33 cellular contexts compared by ENCODE assay signal in the genomic region with DNA sequence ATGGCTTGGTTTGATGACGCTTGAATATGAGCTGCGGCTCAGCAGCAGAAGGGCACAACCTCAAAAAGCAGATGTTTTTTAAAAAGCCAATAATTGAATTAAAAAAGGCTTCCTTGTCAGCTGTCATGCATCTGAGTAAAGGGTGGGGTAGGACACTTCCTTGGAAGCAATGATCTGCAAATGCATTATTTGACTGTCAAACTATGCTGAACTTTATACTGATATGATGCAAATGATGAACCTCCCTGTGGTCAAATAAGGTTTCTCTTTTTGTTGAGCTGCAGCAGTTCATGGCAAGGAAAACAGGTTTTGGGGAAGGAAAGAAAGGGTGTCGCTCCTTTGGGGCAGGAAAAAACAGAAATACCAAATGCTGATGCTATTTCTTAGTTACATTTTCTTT. TPM values are rescaled to one million over a fixed set of nuclear protein-coding genes. Genes with fewer than 3 reads are reported as not detected.
DNase-seq lines count a peak whose midpoint lies in the region; ATAC-seq and TF ChIP-seq lines count a peak whose summit lies in the region.
"Had no signal": no experiment of that assay in that cellular context is flagged by ENCODE, and none has a peak within 500 bp of the region (broad histone marks: within the 10 kb centered on the region; RNA-seq: fewer than 3 reads in every experiment).

No MANE protein-coding gene starts in this region.

- H3K27me3 ChIP-seq in neural progenitor cell, result no peaks in the 10 kb centered on the region
- H3K27me3 ChIP-seq: dorsolateral prefrontal cortex, esophagus squamous epithelium, testis had no signal

- H3K9me3 Mint-ChIP-seq in T-helper 2 cell treated with Interferon-gamma antibody and Interleukin-4, amounts not matched to agents 5 μg/mL and 100 μg/mL, for 36 hours, result no peaks in the 10 kb centered on the region
- H3K9me3 Mint-ChIP-seq in activated B cell treated with CpG ODN at 0.5 μM for 24 hours (no peaks in the 10 kb centered on the region), neural progenitor cell (no peaks in the 10 kb centered on the region)
- H3K9me3 Mint-ChIP-seq in stimulated activated naive B cell treated with anti-CD40 and anti-IgM and Interleukin-4, amounts not matched to agents 10 μg/mL and 1 μg/mL and 100 μg/mL, for 72 hours, result no peaks in the 10 kb centered on the region
- H3K9me3 Mint-ChIP-seq: activated CD4-positive, alpha-beta memory T cell treated with anti-CD3 and anti-CD28 coated beads, Interleukin-2, amount 10 ng/mL, durations not matched to agents 7 days and 5 days; brain; H9; neural crest cell; stimulated activated naive CD8-positive, alpha-beta T cell treated with anti-CD3 and anti-CD28 coated beads, Interleukin-15, Interleukin-2, amounts not matched to agents 100 ng/mL and 50 ng/mL, for 24 hours had no signal

- H3K27me3 Mint-ChIP-seq in T-helper 2 cell treated with Interferon-gamma antibody and Interleukin-4, amounts not matched to agents 5 μg/mL and 100 μg/mL, for 36 hours (ENCODE audit: low read depth), result no peaks in the 10 kb centered on the region
- no peaks in the 10 kb centered on the region for H3K27me3 Mint-ChIP-seq in activated B cell treated with CpG ODN at 0.5 μM for 24 hours
- no peaks in the 10 kb centered on the region for H3K27me3 Mint-ChIP-seq in stimulated activated naive B cell treated with anti-CD40 and anti-IgM and Interleukin-4, amounts not matched to agents 10 μg/mL and 1 μg/mL and 100 μg/mL, for 72 hours
- H3K27me3 Mint-ChIP-seq in neural progenitor cell (ENCODE audit: insufficient read depth, low read depth), result no peaks in the 10 kb centered on the region
- H3K27me3 Mint-ChIP-seq: activated CD4-positive, alpha-beta memory T cell treated with anti-CD3 and anti-CD28 coated beads, Interleukin-2, amount 10 ng/mL, durations not matched to agents 7 days and 5 days; stimulated activated naive CD8-positive, alpha-beta T cell treated with anti-CD3 and anti-CD28 coated beads, Interleukin-15, Interleukin-2, amounts not matched to agents 100 ng/mL and 50 ng/mL, for 24 hours had no signal

- intact Hi-C loops in activated B cell treated with CpG ODN at 0.5 μM for 24 hours (cut with micrococcal nuclease) (loop anchor here (5.0 kb wide), 1 partner anchor 411 kb away; no protein-coding TSS in a partner anchor), lower leg skin (cut with DNase I; ENCODE audit: low total_unique reads) (no loop called here)

- WGBS in lower leg skin, 2 donors, result 74% methylated on average over 3 of the region's 3 CpGs

- POLR2A ChIA-PET in activated B cell treated with CpG ODN at 0.5 μM for 24 hours (lab: Charles Lee), result interaction anchor here (0.7 to 1.4 kb wide), 5 partner anchors 10 to 162 kb away, joined by 3 to 6 read pairs (median 4); partner anchors contain the start of genes ANXA4 and SNRNP27

- H3K27ac Mint-ChIP-seq in T-helper 2 cell treated with Interferon-gamma antibody and Interleukin-4, amounts not matched to agents 5 μg/mL and 100 μg/mL, for 36 hours, result peak overlapping the region; percentile 31
- peak overlapping the region; percentile 54 for H3K27ac Mint-ChIP-seq in activated B cell treated with CpG ODN at 0.5 μM for 24 hours
- H3K27ac Mint-ChIP-seq in stimulated activated naive B cell treated with anti-CD40 and anti-IgM and Interleukin-4, amounts not matched to agents 10 μg/mL and 1 μg/mL and 100 μg/mL, for 72 hours, result peak overlapping the region; percentile 53
- H3K27ac Mint-ChIP-seq in neural progenitor cell, result no peak overlapping the region
- H3K27ac Mint-ChIP-seq: activated CD4-positive, alpha-beta memory T cell treated with anti-CD3 and anti-CD28 coated beads, Interleukin-2, amount 10 ng/mL, durations not matched to agents 7 days and 5 days; stimulated activated naive CD8-positive, alpha-beta T cell treated with anti-CD3 and anti-CD28 coated beads, Interleukin-15, Interleukin-2, amounts not matched to agents 100 ng/mL and 50 ng/mL, for 24 hours had no signal

- H2AFZ ChIP-seq in neural progenitor cell (replicated peaks), result no peak overlapping the region
- H2AFZ ChIP-seq: parathyroid adenoma, PC-9 had no signal

- no peaks in the 10 kb centered on the region for H3K79me2 ChIP-seq in neural progenitor cell (ENCODE audit: low read depth)
- H3K79me2 ChIP-seq: parathyroid adenoma had no signal

- CTCF ChIA-PET in activated B cell treated with CpG ODN at 0.5 μM for 24 hours (lab: Charles Lee), result interaction anchor here (0.6 to 1.8 kb wide), 6 partner anchors 30 to 86 kb away, joined by 3 to 16 read pairs (median 4); no protein-coding TSS in a partner anchor

- H3K4me3 ChIP-seq in neural progenitor cell (no peak overlapping the region), lower leg skin (ENCODE audit: low read depth, poor library complexity, severe bottlenecking) (no peak overlapping the region)
- H3K4me3 ChIP-seq: dorsolateral prefrontal cortex, esophagus squamous epithelium, PC-9, skin epidermis, testis had no signal

- DNase-seq in T-helper 2 cell treated with Interferon-gamma antibody and Interleukin-4, amounts not matched to agents 5 μg/mL and 100 μg/mL, for 36 hours (ENCODE audit: low spot score), result no peak
- DNase-seq in T-helper 2 cell (no peak), activated B cell treated with CpG ODN at 0.5 μM for 24 hours (no peak), neural progenitor cell (ENCODE audit: low spot score) (no peak), lower leg skin (ENCODE audit: low spot score in 2 of 2) (no peak)
- no peak for DNase-seq in stimulated activated naive B cell treated with anti-CD40 and anti-IgM and Interleukin-4, amounts not matched to agents 10 μg/mL and 1 μg/mL and 100 μg/mL, for 72 hours
- DNase-seq: activated CD4-positive, alpha-beta memory T cell treated with anti-CD3 and anti-CD28 coated beads, Interleukin-2, amount 10 ng/mL, durations not matched to agents 7 days and 5 days; activated CD4-positive, alpha-beta T cell treated with anti-CD3 and anti-CD28 coated beads for 1 hour; activated naive CD4-positive, alpha-beta T cell treated with anti-CD3 and anti-CD28 coated beads, Interleukin-2, amount 50 U/mL, for 16 hours; C1 segment of cervical spinal cord; cerebellar nuclear complex; COR-L47; dorsolateral prefrontal cortex; esophagus squamous epithelium; foreskin melanocyte; H9; left cardiac atrium; mesenchymal stem cell; NCI-H187; NCI-H2171; NCI-H510A; SK-N-SH; testis had no signal

- peaks cover 2% of the 10 kb centered on the region for H3K4me1 Mint-ChIP-seq in T-helper 2 cell treated with Interferon-gamma antibody and Interleukin-4, amounts not matched to agents 5 μg/mL and 100 μg/mL, for 36 hours (ENCODE audit: low read depth)
- H3K4me1 Mint-ChIP-seq in activated B cell treated with CpG ODN at 0.5 μM for 24 hours (peaks cover 52% of the 10 kb centered on the region), neural progenitor cell (no peaks in the 10 kb centered on the region)
- peaks cover 30 to 45% of the 10 kb centered on the region in 2 donors for H3K4me1 Mint-ChIP-seq in stimulated activated naive B cell treated with anti-CD40 and anti-IgM and Interleukin-4, amounts not matched to agents 10 μg/mL and 1 μg/mL and 100 μg/mL, for 72 hours
- H3K4me1 Mint-ChIP-seq: neural crest cell had no signal

- H3K4me3 Mint-ChIP-seq in T-helper 2 cell treated with Interferon-gamma antibody and Interleukin-4, amounts not matched to agents 5 μg/mL and 100 μg/mL, for 36 hours, result no peak overlapping the region
- peak overlapping the region; percentile 8 for H3K4me3 Mint-ChIP-seq in activated B cell treated with CpG ODN at 0.5 μM for 24 hours
- peak overlapping the region; percentile 9 to 29 for H3K4me3 Mint-ChIP-seq in stimulated activated naive B cell treated with anti-CD40 and anti-IgM and Interleukin-4, amounts not matched to agents 10 μg/mL and 1 μg/mL and 100 μg/mL, for 72 hours
- H3K4me3 Mint-ChIP-seq in neural progenitor cell, result no peak overlapping the region
- H3K4me3 Mint-ChIP-seq: activated CD4-positive, alpha-beta memory T cell treated with anti-CD3 and anti-CD28 coated beads, Interleukin-2, amount 10 ng/mL, durations not matched to agents 7 days and 5 days; brain; H9; neural crest cell; stimulated activated naive CD8-positive, alpha-beta T cell treated with anti-CD3 and anti-CD28 coated beads, Interleukin-15, Interleukin-2, amounts not matched to agents 100 ng/mL and 50 ng/mL, for 24 hours had no signal

- no peaks in the 10 kb centered on the region for H3F3A ChIP-seq in neural progenitor cell (ENCODE audit: low read depth)

- no peak for TF ChIP-seq POLR2A in lower leg skin (IDR thresholded peaks at IDR 0.05)

- no peak overlapping the region for H3K9ac ChIP-seq in neural progenitor cell
- H3K9ac ChIP-seq: parathyroid adenoma, SK-N-SH had no signal

- H3K4me1 ChIP-seq in neural progenitor cell, result no peaks in the 10 kb centered on the region
- H3K4me1 ChIP-seq: parathyroid adenoma had no signal

- H4K20me1 ChIP-seq in neural progenitor cell (ENCODE audit: low read depth), result no peaks in the 10 kb centered on the region

- H3K36me3 ChIP-seq in neural progenitor cell, result no peaks in the 10 kb centered on the region
- H3K36me3 ChIP-seq: esophagus squamous epithelium had no signal

- no peaks in the 10 kb centered on the region for H3K9me3 ChIP-seq in neural progenitor cell (ENCODE audit: low read depth)
- H3K9me3 ChIP-seq: esophagus squamous epithelium, SK-N-SH, testis had no signal

- ATAC-seq in HG03432 (IDR thresholded peaks at IDR 0.05; ENCODE audit: unreplicated experiment) (peak; percentile 56), activated B cell treated with CpG ODN at 0.5 μM for 24 hours (ENCODE audit: low read depth) (peak; percentile 85), GM21737 (IDR thresholded peaks at IDR 0.05; ENCODE audit: unreplicated experiment) (no peak)
- ATAC-seq in stimulated activated naive B cell treated with anti-CD40 and anti-IgM and Interleukin-4, amounts not matched to agents 10 μg/mL and 1 μg/mL and 100 μg/mL, for 72 hours (replicated peaks), result peak; percentile 81 to 87
- ATAC-seq: left cardiac atrium, Right ventricle myocardium inferior had no signal

- H3K27ac ChIP-seq in neural progenitor cell, result no peak overlapping the region
- H3K27ac ChIP-seq: 22Rv1, dorsolateral prefrontal cortex, esophagus squamous epithelium, parathyroid adenoma, PC-9, skin epidermis, testis had no signal

- H3K4me2 ChIP-seq in neural progenitor cell, result no peak overlapping the region
- H3K4me2 ChIP-seq: PC-9, SK-N-SH had no signal

- H3K36me3 Mint-ChIP-seq in T-helper 2 cell treated with Interferon-gamma antibody and Interleukin-4, amounts not matched to agents 5 μg/mL and 100 μg/mL, for 36 hours (ENCODE audit: low read depth), result no peaks in the 10 kb centered on the region
- H3K36me3 Mint-ChIP-seq in activated B cell treated with CpG ODN at 0.5 μM for 24 hours (ENCODE audit: low read depth), result no peaks in the 10 kb centered on the region
- no peaks in the 10 kb centered on the region for H3K36me3 Mint-ChIP-seq in stimulated activated naive B cell treated with anti-CD40 and anti-IgM and Interleukin-4, amounts not matched to agents 10 μg/mL and 1 μg/mL and 100 μg/mL, for 72 hours
- no peaks in the 10 kb centered on the region for H3K36me3 Mint-ChIP-seq in neural progenitor cell
- H3K36me3 Mint-ChIP-seq: brain had no signal

- TF ChIP-seq CTCF in activated B cell treated with CpG ODN at 0.5 μM for 24 hours (IDR thresholded peaks at IDR 0.05) (no peak), neural progenitor cell (IDR thresholded peaks at IDR 0.05) (no peak), lower leg skin (IDR thresholded peaks at IDR 0.05) (no peak)

RNA-seq across cellular contexts. Expression of gene ANXA4, which starts 10.4 kb away (rescaled TPM):
- total RNA-seq in activated B cell treated with CpG ODN at 0.5 μM for 24 hours, result 32.0 and 35.4 TPM in 2 replicates
- total RNA-seq in neural progenitor cell (ENCODE audit: low replicate concordance), result 4.7 and 7.0 TPM in 2 replicates
- 100 to 1,000 TPM in 1 of 4 donors, 10 to 100 TPM in 3; 60.2 to 107 (median 64.9) TPM for total RNA-seq in lower leg skin

Comparison
In these comparisons a context has a peak if more than half of its experiments do, and no peak if none do; other contexts are left out.
1. H3K4me3 Mint-ChIP-seq: peak in activated B cell treated with CpG ODN at 0.5 μM for 24 hours (single experiment) and stimulated activated naive B cell treated with anti-CD40 and anti-IgM and Interleukin-4, amounts not matched to agents 10 μg/mL and 1 μg/mL and 100 μg/mL, for 72 hours (2 of 2); none in T-helper 2 cell treated with Interferon-gamma antibody and Interleukin-4, amounts not matched to agents 5 μg/mL and 100 μg/mL, for 36 hours (single experiment) and neural progenitor cell (single experiment).